Comparison of ENCODE assay signal across 13 cellular contexts in genomic region chr4:99029018-99029735, GRCh38. TPM values are rescaled to one million over a fixed set of nuclear protein-coding genes. Genes with fewer than 3 reads are reported as not detected.
DNase-seq lines count a peak whose midpoint lies in the region; ATAC-seq, FAIRE-seq and TF ChIP-seq lines count a peak whose summit lies in the region.
"Had no signal": no experiment of that assay in that cellular context is flagged by ENCODE, and none has a peak within 500 bp of the region (broad histone marks: within the 10 kb centered on the region; RNA-seq: fewer than 3 reads in every experiment).

No MANE protein-coding gene starts in this region.

- peaks cover 6% of the 10 kb centered on the region; the same call in 1 of the 2 replicates for H3F3A ChIP-seq in DOHH2 (ENCODE audit: control insufficient read depth, insufficient read depth)

- peaks cover 28% of the 10 kb centered on the region for H3K4me1 ChIP-seq in DOHH2 (ENCODE audit: control insufficient read depth, low read length)
- peaks cover 2 to 47% of the 10 kb centered on the region in 2 donors for H3K4me1 ChIP-seq in kidney (ENCODE audit: control insufficient read depth in 1 of 2, insufficient read depth in 1 of 2, low read depth in 1 of 2, low read length in 2 of 2)

- no peak for TF ChIP-seq CTCF in DOHH2 (IDR thresholded peaks at IDR 0.05; ENCODE audit: low read depth, low read length, poor library complexity, severe bottlenecking)
- TF ChIP-seq CTCF in kidney (IDR thresholded peaks at IDR 0.05; ENCODE audit: borderline replicate concordance, extremely low read depth, insufficient read depth) = no peak
- no peak for TF ChIP-seq CTCF in D721Med (IDR thresholded peaks at IDR 0.05; ENCODE audit: insufficient read depth, missing control alignments)

- H3K4me3 ChIP-seq in DOHH2 (ENCODE audit: low read length) (peak overlapping the region; percentile 11; the same call in 1 of the 2 replicates), kidney (ENCODE audit: low read length in 2 of 2) (no peak overlapping the region)
- H3K4me3 ChIP-seq: BLaER1 treated with 17β-estradiol and CSF1 and Interleukin-3, amounts not matched to agents 10 nM and 100 nM had no signal

- no peak overlapping the region for H3K9ac ChIP-seq in kidney (ENCODE audit: low read length in 2 of 2)
- H3K9ac ChIP-seq: BLaER1 treated with 17β-estradiol and CSF1 and Interleukin-3, amounts not matched to agents 10 nM and 100 nM had no signal

- peak; percentile 48 for ATAC-seq in GM21576 (IDR thresholded peaks at IDR 0.05; ENCODE audit: unreplicated experiment)
- ATAC-seq in HG03520 (IDR thresholded peaks at IDR 0.05; ENCODE audit: unreplicated experiment) = peak; percentile 92
- ATAC-seq in GM19467 (IDR thresholded peaks at IDR 0.05; ENCODE audit: unreplicated experiment) = no peak
- ATAC-seq: activated CD8-positive, alpha-beta memory T cell treated with anti-CD3 and anti-CD28 coated beads, Interleukin-2, amount 10 ng/mL, durations not matched to agents 7 days and 5 days had no signal

- no peaks in the 10 kb centered on the region for H3K9me2 ChIP-seq in DOHH2 (replicated peaks; ENCODE audit: control insufficient read depth, low read length)

- FAIRE-seq in kidney (lab: Jason Lieb, UNC) (peak; percentile 8), D721Med (lab: Jason Lieb, UNC) (no peak)

- H4K20me1 ChIP-seq in DOHH2 (ENCODE audit: control insufficient read depth, insufficient read depth, low read depth, low read length) = no peaks in the 10 kb centered on the region

- H3K36me3 ChIP-seq in DOHH2 (ENCODE audit: control insufficient read depth, low read length) (peaks cover 42% of the 10 kb centered on the region), kidney (ENCODE audit: control insufficient read depth in 1 of 2, insufficient read depth in 2 of 2, low read length in 2 of 2) (no peaks in the 10 kb centered on the region)

- no peak for DNase-seq in kidney
- DNase-seq in SW 1271 (lab: John Stamatoyannopoulos, UW) = no peak
- no peak for DNase-seq in D721Med (ENCODE audit: insufficient read length, low spot score)
- no peak for DNase-seq in activated CD8-positive, alpha-beta memory T cell treated with anti-CD3 and anti-CD28 coated beads for 24 hours
- DNase-seq: activated CD8-positive, alpha-beta memory T cell treated with anti-CD3 and anti-CD28 coated beads, Interleukin-2, amount 10 ng/mL, durations not matched to agents 7 days and 5 days; NCI-H1048; NCI-H774 had no signal

- H3K79me2 ChIP-seq in DOHH2 (ENCODE audit: control insufficient read depth, low read length) = peaks cover 92% of the 10 kb centered on the region

- H3K27me3 ChIP-seq in DOHH2 (ENCODE audit: control insufficient read depth, low read length) = no peaks in the 10 kb centered on the region
- H3K27me3 ChIP-seq: BLaER1 treated with 17β-estradiol and CSF1 and Interleukin-3, amounts not matched to agents 10 nM and 100 nM had no signal

- peak overlapping the region; percentile 38 for H3K27ac ChIP-seq in DOHH2 (ENCODE audit: low read depth, low read length)
- no peak overlapping the region for H3K27ac ChIP-seq in kidney (ENCODE audit: low read depth in 2 of 2, low read length in 2 of 2)
- H3K27ac ChIP-seq: BLaER1 treated with 17β-estradiol and CSF1 and Interleukin-3, amounts not matched to agents 10 nM and 100 nM; HL-60 had no signal

- peak overlapping the region; percentile 44 for H3K4me2 ChIP-seq in DOHH2 (ENCODE audit: low read length)
- H3K4me2 ChIP-seq: BLaER1 treated with 17β-estradiol and CSF1 and Interleukin-3, amounts not matched to agents 10 nM and 100 nM had no signal

- no peaks in the 10 kb centered on the region for H3K9me3 ChIP-seq in DOHH2 (ENCODE audit: control insufficient read depth, insufficient read depth, low read length)
- no peaks in the 10 kb centered on the region for H3K9me3 ChIP-seq in kidney (ENCODE audit: control insufficient read depth in 1 of 2, low read length in 2 of 2)

- intact Hi-C loops in kidney (cut with DNase I) = no loop called here

RNA-seq across cellular contexts. Expression of gene METAP1, which starts 33.7 kb away (rescaled TPM):
- 33.8 TPM for total RNA-seq in kidney
- 22.7 TPM for polyA plus RNA-seq in kidney (ENCODE audit: insufficient read depth, low read depth, low replicate concordance)

RNA-seq across cellular contexts. Expression of gene ADH5, which starts 59.4 kb away (rescaled TPM):
- 139 TPM for total RNA-seq in kidney
- 270 TPM for polyA plus RNA-seq in kidney (ENCODE audit: insufficient read depth, low read depth, low replicate concordance)
